ENCODE assay signal across 1 cellular context in genomic region chr15:51760805-51761204, GRCh38.
TF ChIP-seq lines count a peak whose summit lies in the region.

No MANE protein-coding gene starts in this region.

TF ChIP-seq in GM12878, 131 proteins besides CTCF, POLR2A, EP300 and RAD21:
- peak; percentile 72; the same call in 1 of the 2 replicates for TF ChIP-seq SPI1 (IDR thresholded peaks at IDR 0.05; ENCODE audit: borderline replicate concordance, insufficient read depth, low read depth, low read length)
- TF ChIP-seq EZH2 (IDR thresholded peaks at IDR 0.05; ENCODE audit: borderline replicate concordance, control insufficient read depth, low read depth, low read length) = no peak
TF ChIP-seq in GM12878: peak in this region for 1.
